ENCODE assay signal across 8 cellular contexts in genomic region chr2:101307503-101307902, GRCh38. TPM values are rescaled to one million over a fixed set of nuclear protein-coding genes. Genes with fewer than 3 reads are reported as not detected.
DNase-seq lines count a peak whose midpoint lies in the region; ATAC-seq and TF ChIP-seq lines count a peak whose summit lies in the region.

No MANE protein-coding gene starts in this region.

- H3K9ac ChIP-seq in smooth muscle cell (ENCODE audit: low read depth): peak overlapping the region; percentile 94

- peak overlapping the region; percentile 98 for H3K4me3 Mint-ChIP-seq in activated CD4-positive, alpha-beta T cell treated with anti-CD3 and anti-CD28 coated beads, Interleukin-2, amount 10 ng/mL, durations not matched to agents 7 days and 5 days

- H3K4me1 ChIP-seq in foreskin keratinocyte: peaks cover 14% of the 10 kb centered on the region
- H3K4me1 ChIP-seq in smooth muscle cell (ENCODE audit: low read depth): peaks cover 7% of the 10 kb centered on the region

- peaks cover 44% of the 10 kb centered on the region for H3K79me2 ChIP-seq in smooth muscle cell (ENCODE audit: low read depth)

- H3K4me1 Mint-ChIP-seq in activated CD4-positive, alpha-beta T cell treated with anti-CD3 and anti-CD28 coated beads, Interleukin-2, amount 10 ng/mL, durations not matched to agents 7 days and 5 days: peaks cover 72% of the 10 kb centered on the region

- no peaks in the 10 kb centered on the region for H3F3A ChIP-seq in smooth muscle cell (ENCODE audit: low read depth)

- no peak for ATAC-seq in foreskin keratinocyte
- no peak for ATAC-seq in GM21786 (IDR thresholded peaks at IDR 0.05; ENCODE audit: unreplicated experiment)

- CTCF ChIA-PET in activated CD4-positive, alpha-beta T cell treated with anti-CD3 and anti-CD28 coated beads, Interleukin-2, amount 10 ng/mL, durations not matched to agents 7 days and 5 days (lab: Charles Lee): interaction anchor here (0.9 kb wide), 1 partner anchor 12 kb away, joined by 3 read pairs; no protein-coding TSS in a partner anchor

- TF ChIP-seq CTCF in foreskin keratinocyte (conservative IDR thresholded peaks at IDR 0.05) (no peak), smooth muscle cell (IDR thresholded peaks at IDR 0.05; ENCODE audit: borderline replicate concordance, insufficient read depth, poor library complexity, severe bottlenecking) (no peak)

- peaks cover 49% of the 10 kb centered on the region for H4K20me1 ChIP-seq in smooth muscle cell (ENCODE audit: low read depth)

- no peak overlapping the region for H2AFZ ChIP-seq in smooth muscle cell (ENCODE audit: low read depth)

- WGBS in smooth muscle cell (ENCODE audit: low lambda C conversion rate): 46% methylated on average over 9 of the region's 9 CpGs

- no peak for DNase-seq in H7
- no peak for DNase-seq in activated CD4-positive, alpha-beta T cell treated with anti-CD3 and anti-CD28 coated beads, Interleukin-2, amount 10 ng/mL, durations not matched to agents 7 days and 5 days
- DNase-seq in foreskin keratinocyte: peak in 1 of 2 donors; percentile 20
- no peak for DNase-seq in smooth muscle cell (lab: John Stamatoyannopoulos, UW; ENCODE audit: unreplicated experiment)
- DNase-seq in foreskin melanocyte: no peak
- DNase-seq in hepatic stellate cell (ENCODE audit: low spot score): no peak
- DNase-seq in DMS53 (lab: John Stamatoyannopoulos, UW): no peak

- H3K27me3 ChIP-seq in H7 (ENCODE audit: control insufficient read depth, insufficient read depth, low read length) (peaks cover 5% of the 10 kb centered on the region; the same call in 1 of the 2 replicates), foreskin keratinocyte (no peaks in the 10 kb centered on the region), smooth muscle cell (ENCODE audit: low read depth) (no peaks in the 10 kb centered on the region)

- H3K27ac Mint-ChIP-seq in activated CD4-positive, alpha-beta T cell treated with anti-CD3 and anti-CD28 coated beads, Interleukin-2, amount 10 ng/mL, durations not matched to agents 7 days and 5 days: peak overlapping the region; percentile 96

- H3K4me3 ChIP-seq in H7 (ENCODE audit: insufficient read depth, low read depth, low read length): peak overlapping the region; percentile 86
- H3K4me3 ChIP-seq in smooth muscle cell: peak overlapping the region; percentile 74

- H3K9me3 Mint-ChIP-seq in activated CD4-positive, alpha-beta T cell treated with anti-CD3 and anti-CD28 coated beads, Interleukin-2, amount 10 ng/mL, durations not matched to agents 7 days and 5 days: no peaks in the 10 kb centered on the region

- H3K4me2 ChIP-seq in smooth muscle cell: peak overlapping the region; percentile 95

- H3K27me3 Mint-ChIP-seq in activated CD4-positive, alpha-beta T cell treated with anti-CD3 and anti-CD28 coated beads, Interleukin-2, amount 10 ng/mL, durations not matched to agents 7 days and 5 days: no peaks in the 10 kb centered on the region

- H3K36me3 Mint-ChIP-seq in activated CD4-positive, alpha-beta T cell treated with anti-CD3 and anti-CD28 coated beads, Interleukin-2, amount 10 ng/mL, durations not matched to agents 7 days and 5 days (ENCODE audit: low read depth): peaks cover 44% of the 10 kb centered on the region

- H3K9me3 ChIP-seq in smooth muscle cell (replicated peaks; ENCODE audit: low read depth): no peaks in the 10 kb centered on the region

- H3K36me3 ChIP-seq in H7 (replicated peaks; ENCODE audit: control insufficient read depth, insufficient read depth, low read length) (no peaks in the 10 kb centered on the region; the same call in 1 of the 2 replicates), smooth muscle cell (ENCODE audit: low read depth) (no peaks in the 10 kb centered on the region)

- H3K27ac ChIP-seq in foreskin keratinocyte (peak overlapping the region; percentile 76), smooth muscle cell (ENCODE audit: low read depth) (peak overlapping the region; percentile 97)

- POLR2A ChIA-PET in activated CD4-positive, alpha-beta T cell treated with anti-CD3 and anti-CD28 coated beads, Interleukin-2, amount 10 ng/mL, durations not matched to agents 7 days and 5 days (lab: Charles Lee): no interaction called here

RNA-seq across cellular contexts. Expression of gene RNF149, which starts 1.0 kb away (rescaled TPM):
- total RNA-seq in H7 (2014; rRNA removed; shearing (Covaris generic)): 17.9 and 29.9 TPM in 2 replicates
- 10 to 100 TPM; 66.3 to 74.2 TPM for total RNA-seq in activated CD4-positive, alpha-beta T cell treated with anti-CD3 and anti-CD28 coated beads, Interleukin-2, amount 10 ng/mL, durations not matched to agents 7 days and 5 days
- total RNA-seq in foreskin keratinocyte (53.6 and 55.9 TPM in 2 replicates), smooth muscle cell (58.3 and 59.2 TPM in 2 replicates)
- polyA plus RNA-seq in foreskin keratinocyte (33.0 and 37.9 TPM in 2 replicates), smooth muscle cell (42.6 and 63.3 TPM in 2 replicates)

RNA-seq across cellular contexts. Expression of gene CNOT11, which starts 54.8 kb away (rescaled TPM):
- total RNA-seq in H7 (2014; rRNA removed; shearing (Covaris generic)): 68.6 and 72.6 TPM in 2 replicates
- total RNA-seq in activated CD4-positive, alpha-beta T cell treated with anti-CD3 and anti-CD28 coated beads, Interleukin-2, amount 10 ng/mL, durations not matched to agents 7 days and 5 days: 10 to 100 TPM; 65.1 to 80.7 TPM
- 55.9 and 59.7 TPM in 2 replicates for total RNA-seq in foreskin keratinocyte
- polyA plus RNA-seq in foreskin keratinocyte: 30.5 and 35.4 TPM in 2 replicates
- total RNA-seq in smooth muscle cell: 53.8 and 65.2 TPM in 2 replicates
- polyA plus RNA-seq in smooth muscle cell: 50.0 and 54.6 TPM in 2 replicates
